9 cellular contexts compared by ENCODE assay signal in genomic region chr14:93059917-93060545, GRCh38. TPM values are rescaled to one million over a fixed set of nuclear protein-coding genes. Genes with fewer than 3 reads are reported as not detected.
A peak's percentile ranks its signal among the peaks of the same experiment; 100 is the strongest.
DNase-seq lines count a peak whose midpoint lies in the region; ATAC-seq and TF ChIP-seq lines count a peak whose summit lies in the region.
"Had no signal": no experiment of that assay in that cellular context is flagged by ENCODE, and none has a peak within 500 bp of the region (broad histone marks: within the 10 kb centered on the region; RNA-seq: fewer than 3 reads in every experiment).

No MANE protein-coding gene starts in this region.

- H3K4me1 Mint-ChIP-seq in T-helper 17 cell, result peaks cover 27% of the 10 kb centered on the region

- no peaks in the 10 kb centered on the region for H3K27me3 Mint-ChIP-seq in T-helper 17 cell
- H3K27me3 Mint-ChIP-seq: activated CD4-positive, alpha-beta T cell treated with anti-CD3 and anti-CD28 coated beads, Interleukin-2, amount 10 ng/mL, durations not matched to agents 24 days and 14 days had no signal

- TF ChIP-seq CTCF in thyroid gland (IDR thresholded peaks at IDR 0.05), result no peak

- no peak overlapping the region for H3K4me3 Mint-ChIP-seq in T-helper 17 cell
- H3K4me3 Mint-ChIP-seq: activated CD4-positive, alpha-beta T cell treated with anti-CD3 and anti-CD28 coated beads, Interleukin-2, amount 10 ng/mL, durations not matched to agents 24 days and 14 days had no signal

- H3K9ac ChIP-seq in iPS-18a (ENCODE audit: low read length), result no peak overlapping the region

- no peak for ATAC-seq in T-helper 17 cell
- ATAC-seq in HG03175 (IDR thresholded peaks at IDR 0.05; ENCODE audit: unreplicated experiment), result no peak
- ATAC-seq in GM19324 (IDR thresholded peaks at IDR 0.05; ENCODE audit: low FRiP score, unreplicated experiment), result no peak
- no peak for ATAC-seq in GM21447 (IDR thresholded peaks at IDR 0.05; ENCODE audit: unreplicated experiment)

- H3K4me3 ChIP-seq in iPS-18a (ENCODE audit: low read length), result no peak overlapping the region
- no peak overlapping the region for H3K4me3 ChIP-seq in thyroid gland (replicated peaks in 1 of 3)

- no peaks in the 10 kb centered on the region for H3K36me3 ChIP-seq in iPS-18a (ENCODE audit: control insufficient read depth, low read depth, low read length)
- H3K36me3 ChIP-seq in thyroid gland, result no peaks in the 10 kb centered on the region

- H3K27ac Mint-ChIP-seq in T-helper 17 cell, result peak overlapping the region; percentile 11
- H3K27ac Mint-ChIP-seq: activated CD4-positive, alpha-beta T cell treated with anti-CD3 and anti-CD28 coated beads, Interleukin-2, amount 10 ng/mL, durations not matched to agents 24 days and 14 days had no signal

- DNase-seq in activated CD8-positive, alpha-beta memory T cell treated with anti-CD3 and anti-CD28 coated beads, Interleukin-2, amount 50 U/mL, for 4 hours, result peak; percentile 31
- no peak for DNase-seq in activated CD8-positive, alpha-beta memory T cell treated with anti-CD3 and anti-CD28 coated beads, Interleukin-2, amount 50 U/mL, for 48 hours
- no peak for DNase-seq in T-helper 17 cell
- DNase-seq in thyroid gland, result peak; percentile 71 to 75
- DNase-seq: activated CD4-positive, alpha-beta T cell treated with anti-CD3 and anti-CD28 coated beads, Interleukin-2, amount 10 ng/mL, durations not matched to agents 24 days and 14 days had no signal

- WGBS in thyroid gland, 2 donors, result 30 to 60% methylated on average over 7 to 8 of the region's 9 CpGs

- intact Hi-C loops in thyroid gland (cut with DNase I), result no loop called here

- H3K36me3 Mint-ChIP-seq in T-helper 17 cell (ENCODE audit: low read depth), result no peaks in the 10 kb centered on the region

- H3K9me3 ChIP-seq in T-helper 17 cell (ENCODE audit: control insufficient read depth, low read length, poor library complexity, severe bottlenecking) (no peaks in the 10 kb centered on the region), iPS-18a (ENCODE audit: control insufficient read depth, low read depth, low read length) (no peaks in the 10 kb centered on the region), thyroid gland (no peaks in the 10 kb centered on the region)

- H3K27ac ChIP-seq in iPS-18a (ENCODE audit: low read length) (peak overlapping the region; percentile 57), thyroid gland (peak overlapping the region; percentile 63 to 76 (median 69))

- H3K27me3 ChIP-seq in iPS-18a (ENCODE audit: control insufficient read depth, insufficient read depth, low read length) (no peaks in the 10 kb centered on the region), thyroid gland (no peaks in the 10 kb centered on the region)

- H3K4me1 ChIP-seq in iPS-18a (ENCODE audit: control insufficient read depth, low read depth, low read length) (peaks cover 19% of the 10 kb centered on the region), thyroid gland (peaks cover 37 to 80% of the 10 kb centered on the region in 2 donors)

- peak in 1 of 2 donors; percentile 23 for TF ChIP-seq POLR2A in thyroid gland (IDR thresholded peaks at IDR 0.05)

RNA-seq across cellular contexts. Expression of gene ITPK1, which starts 55.7 kb away (rescaled TPM):
- total RNA-seq in T-helper 17 cell (10 to 100 TPM; 29.4 to 36.1 TPM), thyroid gland (10 to 100 TPM; 43.9 to 56.1 (median 44.5) TPM)

Comparison
In these comparisons a context has a peak if more than half of its experiments do, and no peak if none do; other contexts are left out.
1. DNase-seq: peak in activated CD8-positive, alpha-beta memory T cell treated with anti-CD3 and anti-CD28 coated beads, Interleukin-2, amount 50 U/mL, for 4 hours (single experiment) and thyroid gland (2 of 2); none in activated CD8-positive, alpha-beta memory T cell treated with anti-CD3 and anti-CD28 coated beads, Interleukin-2, amount 50 U/mL, for 48 hours (single experiment) and T-helper 17 cell (0 of 3).